8 cellular contexts compared by ENCODE assay signal in the genomic region with DNA sequence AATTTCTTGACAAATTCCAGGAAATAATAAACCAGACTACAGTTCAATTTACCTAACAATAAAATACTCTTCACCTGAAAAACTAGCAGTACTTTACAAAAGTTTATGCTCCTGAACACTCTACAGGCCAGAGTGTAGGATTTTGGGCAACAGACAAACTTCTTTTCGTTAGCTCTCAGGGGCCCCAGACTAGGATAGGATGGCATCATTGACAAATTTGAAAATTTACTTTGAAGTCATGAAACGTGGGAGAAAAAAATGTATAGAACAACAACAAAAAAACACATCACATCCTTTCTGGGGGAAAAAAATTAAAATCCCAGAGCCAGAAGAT. TPM values are rescaled to one million over a fixed set of nuclear protein-coding genes. Genes with fewer than 3 reads are reported as not detected.
A peak's percentile ranks its signal among the peaks of the same experiment; 100 is the strongest.
DNase-seq lines count a peak whose midpoint lies in the region; ATAC-seq, FAIRE-seq and TF ChIP-seq lines count a peak whose summit lies in the region.

No MANE protein-coding gene starts in this region.

- ATAC-seq in HepG2, result no peak
- ATAC-seq in HG02763 (IDR thresholded peaks at IDR 0.05; ENCODE audit: unreplicated experiment), result no peak
- no peak for ATAC-seq in HG02759 (IDR thresholded peaks at IDR 0.05; ENCODE audit: unreplicated experiment)
- ATAC-seq in HG02798 (IDR thresholded peaks at IDR 0.05; ENCODE audit: poor library complexity, unreplicated experiment), result no peak

- TF ChIP-seq CTCF in ascending aorta (IDR thresholded peaks at IDR 0.05) (no peak), HepG2 (CRISPR knock-in tag; IDR thresholded peaks at IDR 0.05) (no peak), testis (IDR thresholded peaks at IDR 0.05) (no peak)

- POLR2A ChIA-PET in HepG2 (lab: Yijun Ruan, JAX), result interaction anchor here (2.0 kb wide), 1 partner anchor 27 kb away, joined by 8 read pairs; no protein-coding TSS in a partner anchor

- peaks cover 56% of the 10 kb centered on the region for H3K79me2 ChIP-seq in HepG2 (ENCODE audit: insufficient read depth, low read length)

- WGBS in HepG2 (ENCODE audit: low lambda C conversion rate), result 1% methylated on average over 2 of the region's 2 CpGs
- 0 to 5% methylated on average over 2 of the region's 2 CpGs for WGBS in testis, 2 donors

- TF ChIP-seq EP300 in HepG2 (IDR thresholded peaks at IDR 0.05; ENCODE audit: low read depth in 2 of 2, low read length in 2 of 2), result no peak
- TF ChIP-seq EP300 in HepG2 (CRISPR knock-in tag; IDR thresholded peaks at IDR 0.05; ENCODE audit: borderline replicate concordance), result no peak

- peaks cover 17 to 40% of the 10 kb centered on the region in 2 donors for H3K4me1 ChIP-seq in ascending aorta
- peaks cover 73% of the 10 kb centered on the region for H3K4me1 ChIP-seq in HepG2 (ENCODE audit: insufficient read depth, low read length)
- peaks cover 44% of the 10 kb centered on the region for H3K4me1 ChIP-seq in testis

- H4K20me1 ChIP-seq in HepG2 (ENCODE audit: insufficient read depth, low read length), result peaks cover 54% of the 10 kb centered on the region

- H3K4me3 Mint-ChIP-seq in activated CD4-positive, alpha-beta T cell treated with anti-CD3 and anti-CD28 coated beads, Interleukin-2, amount 10 ng/mL, durations not matched to agents 24 days and 14 days, result peak overlapping the region; percentile 95

- peak overlapping the region; percentile 82 for H3K4me2 ChIP-seq in HepG2 (ENCODE audit: low read depth, low read length)

- TF ChIP-seq RAD21 in HepG2 (CRISPR knock-in tag; IDR thresholded peaks at IDR 0.05), result no peak

- intact Hi-C loops in activated CD4-positive, alpha-beta T cell treated with anti-CD3 and anti-CD28 coated beads, Interleukin-2, amount 10 ng/mL, durations not matched to agents 24 days and 14 days (cut with micrococcal nuclease), result loop anchor here (5.0 kb wide), 1 partner anchor 135 kb away; a partner anchor contains a TSS
- intact Hi-C loops in ascending aorta (cut with DNase I), result loop anchor here (1.0 to 5.0 kb wide), 3 partner anchors 19 to 290 kb away; no protein-coding TSS in a partner anchor
- intact Hi-C loops in HepG2 (cut with micrococcal nuclease; ENCODE audit: unreplicated experiment), result no loop called here
- intact Hi-C loops in testis (cut with DNase I; ENCODE audit: low total_unique reads), result no loop called here

- H3K27ac ChIP-seq in ascending aorta (peak overlapping the region; percentile 94 to 97), HepG2 (ENCODE audit: extremely low read length, insufficient read depth, low read length) (peak overlapping the region; percentile 80), testis (peak overlapping the region; percentile 93 to 96)

- H3K27me3 ChIP-seq in ascending aorta (no peaks in the 10 kb centered on the region), HepG2 (ENCODE audit: control insufficient read depth in 1 of 2, insufficient read depth in 2 of 2, low read length in 2 of 2) (no peaks in the 10 kb centered on the region; a peak in 1 of 5 replicates), testis (no peaks in the 10 kb centered on the region)

- TF ChIP-seq POLR2A in HepG2 (IDR thresholded peaks at IDR 0.05; ENCODE audit: insufficient read depth in 1 of 2, low read depth in 2 of 2, low read length in 2 of 2), result no peak
- TF ChIP-seq POLR2A in testis (IDR thresholded peaks at IDR 0.05), result no peak

- no peaks in the 10 kb centered on the region for H3K36me3 ChIP-seq in ascending aorta
- no peaks in the 10 kb centered on the region for H3K36me3 ChIP-seq in HepG2 (replicated peaks in 1 of 2; ENCODE audit: control insufficient read depth in 1 of 2, insufficient read depth in 2 of 2, low read length in 2 of 2)
- H3K36me3 ChIP-seq in testis (ENCODE audit: low read depth, missing control alignments), result no peaks in the 10 kb centered on the region

- no peak overlapping the region for H2AFZ ChIP-seq in HepG2 (ENCODE audit: low read length)

- H3K9ac ChIP-seq in HepG2 (ENCODE audit: insufficient read depth, low read depth, low read length), result peak overlapping the region; percentile 87

- no peaks in the 10 kb centered on the region for H3K9me3 ChIP-seq in ascending aorta
- no peaks in the 10 kb centered on the region for H3K9me3 ChIP-seq in HepG2 (ENCODE audit: low read length)
- no peaks in the 10 kb centered on the region for H3K9me3 ChIP-seq in testis

- no peaks in the 10 kb centered on the region for H3K27me3 Mint-ChIP-seq in activated CD4-positive, alpha-beta T cell treated with anti-CD3 and anti-CD28 coated beads, Interleukin-2, amount 10 ng/mL, durations not matched to agents 24 days and 14 days

- CTCF ChIA-PET in HepG2 (lab: Yijun Ruan, JAX; ENCODE audit: low intra/inter-chr PET ratio, low total read pairs), result no interaction called here

- TSS peak; percentile 55 for BruUV-seq in HepG2 (replicated peaks; lab: Mats Ljungman, UMichigan)

- H3K4me1 Mint-ChIP-seq in activated CD4-positive, alpha-beta T cell treated with anti-CD3 and anti-CD28 coated beads, Interleukin-2, amount 10 ng/mL, durations not matched to agents 24 days and 14 days, result peaks cover 68% of the 10 kb centered on the region

- DNase-seq in activated CD4-positive, alpha-beta T cell treated with anti-CD3 and anti-CD28 coated beads, Interleukin-2, amount 10 ng/mL, durations not matched to agents 24 days and 14 days, result no peak
- DNase-seq in activated CD4-positive, alpha-beta T cell treated with anti-CD3 and anti-CD28 coated beads for 48 hours, result no peak
- DNase-seq in ascending aorta (ENCODE audit: low spot score in 2 of 2) (no peak), HepG2 (ENCODE audit: low spot score) (no peak), testis (no peak)

- FAIRE-seq in HepG2 (lab: Jason Lieb, UNC), result no peak

- H3K36me3 Mint-ChIP-seq in activated CD4-positive, alpha-beta T cell treated with anti-CD3 and anti-CD28 coated beads, Interleukin-2, amount 10 ng/mL, durations not matched to agents 24 days and 14 days (ENCODE audit: low read depth), result peaks cover 32% of the 10 kb centered on the region

- peak overlapping the region; percentile 93 for H3K27ac Mint-ChIP-seq in activated CD4-positive, alpha-beta T cell treated with anti-CD3 and anti-CD28 coated beads, Interleukin-2, amount 10 ng/mL, durations not matched to agents 24 days and 14 days

- peak overlapping the region; percentile 70 to 85 for H3K4me3 ChIP-seq in ascending aorta
- peak overlapping the region; percentile 66 to 99 (median 98) for H3K4me3 ChIP-seq in HepG2 (replicated peaks in 1 of 3; ENCODE audit: insufficient read depth in 1 of 3, low read depth in 2 of 3, low read length in 3 of 3)
- peak overlapping the region; percentile 89 to 91 for H3K4me3 ChIP-seq in testis

- in situ Hi-C loops in HepG2 (cut with HindIII; ENCODE audit: extremely low pct_ligation_motif_present, low pct_unique_long_range_greater_than_20kb), result no loop called here

- no peaks in the 10 kb centered on the region for H3K9me3 Mint-ChIP-seq in activated CD4-positive, alpha-beta T cell treated with anti-CD3 and anti-CD28 coated beads, Interleukin-2, amount 10 ng/mL, durations not matched to agents 24 days and 14 days

TF ChIP-seq in HepG2, 621 proteins besides CTCF, POLR2A, EP300 and RAD21:
- TF ChIP-seq CREB1 (IDR thresholded peaks at IDR 0.05) (no peak), CREB1 (CRISPR knock-in tag; IDR thresholded peaks at IDR 0.05) (peak; percentile 8; the same call in 1 of the 2 replicates), RFXANK (CRISPR knock-in tag; IDR thresholded peaks at IDR 0.05) (no peak), SAP130 (CRISPR knock-in tag; IDR thresholded peaks at IDR 0.05; ENCODE audit: low read depth) (peak; percentile 19; the same call in 1 of the 2 replicates), ZC3H13 (CRISPR knock-in tag; IDR thresholded peaks at IDR 0.05) (no peak)

RNA-seq across cellular contexts. Expression of a gene that starts 1.2 kb away (rescaled TPM):
- 363 and 390 TPM in 2 replicates for total RNA-seq in activated CD4-positive, alpha-beta T cell treated with anti-CD3 and anti-CD28 coated beads, Interleukin-2, amount 10 ng/mL, durations not matched to agents 24 days and 14 days
- total RNA-seq in ascending aorta (174 TPM), HepG2 (2016; rRNA removed; fragmentation: Illumina TruSeq; extraction: Trizol) (225 and 284 TPM in 2 replicates), testis (100 to 1,000 TPM; 137 to 189 TPM)
- 369 and 408 TPM in 2 replicates for total RNA-seq in HepG2 (2016; cell fraction: cytosol; rRNA removed; fragmentation: Illumina TruSeq; extraction: Trizol; ENCODE audit: low read depth)
- total RNA-seq in HepG2 (2016; cell fraction: insoluble cytoplasmic fraction; rRNA removed; fragmentation: Illumina TruSeq; extraction: Trizol), result 221 and 292 TPM in 2 replicates
- 422 and 446 TPM in 2 replicates for total RNA-seq in HepG2 (2016; cell fraction: membrane; rRNA removed; fragmentation: Illumina TruSeq; extraction: Trizol)
- 70.1 and 106 TPM in 2 replicates for total RNA-seq in HepG2 (2016; cell fraction: nucleus; rRNA removed; fragmentation: Illumina TruSeq; extraction: Trizol)
- polyA plus RNA-seq in HepG2 (2011; rRNA removed) (133 and 173 TPM in 2 replicates), testis (ENCODE audit: insufficient read depth, low read depth, low replicate concordance) (305 TPM)
- polyA plus RNA-seq in HepG2 (2011; cell fraction: cytosol; rRNA removed), result 32.3 and 61.4 TPM in 2 replicates
- polyA plus RNA-seq in HepG2 (2011; cell fraction: nucleus; rRNA removed), result 11.8 and 23.9 TPM in 2 replicates
- polyA plus RNA-seq in HepG2 (2012), result 117 and 164 TPM in 2 replicates
- polyA plus RNA-seq in HepG2 (2016; cell fraction: cytosol; fragmentation: Illumina TruSeq; extraction: Trizol; ENCODE audit: low read depth), result 182 and 192 TPM in 2 replicates
- polyA plus RNA-seq in HepG2 (2016; cell fraction: insoluble cytoplasmic fraction; fragmentation: Illumina TruSeq; extraction: Trizol; ENCODE audit: low read depth), result 288 and 291 TPM in 2 replicates
- polyA plus RNA-seq in HepG2 (2016; cell fraction: membrane; fragmentation: Illumina TruSeq; extraction: Trizol; ENCODE audit: low read depth), result 288 and 296 TPM in 2 replicates
- 121 and 131 TPM in 2 replicates for polyA plus RNA-seq in HepG2 (2016; cell fraction: nucleus; fragmentation: Illumina TruSeq; extraction: Trizol; ENCODE audit: insufficient read depth, low read depth)
- 228 and 834 TPM in 2 replicates for polyA minus RNA-seq in HepG2 (2011; rRNA and poly(A)+ RNA removed; ENCODE audit: low replicate concordance)
- 120 and 150 TPM in 2 replicates for polyA minus RNA-seq in HepG2 (2011; cell fraction: cytosol; rRNA and poly(A)+ RNA removed)
- 43.0 and 80.8 TPM in 2 replicates for polyA minus RNA-seq in HepG2 (2011; cell fraction: nucleus; rRNA and poly(A)+ RNA removed)

Comparison
In these comparisons a context has a peak if more than half of its experiments do, and no peak if none do; other contexts are left out.
1. intact Hi-C loops: an anchor here in activated CD4-positive, alpha-beta T cell treated with anti-CD3 and anti-CD28 coated beads, Interleukin-2, amount 10 ng/mL, durations not matched to agents 24 days and 14 days (5.0 kb wide) and ascending aorta (1.0 to 5.0 kb wide); none called in HepG2 and testis.